8 cellular contexts compared by ENCODE assay signal in the genomic region with DNA sequence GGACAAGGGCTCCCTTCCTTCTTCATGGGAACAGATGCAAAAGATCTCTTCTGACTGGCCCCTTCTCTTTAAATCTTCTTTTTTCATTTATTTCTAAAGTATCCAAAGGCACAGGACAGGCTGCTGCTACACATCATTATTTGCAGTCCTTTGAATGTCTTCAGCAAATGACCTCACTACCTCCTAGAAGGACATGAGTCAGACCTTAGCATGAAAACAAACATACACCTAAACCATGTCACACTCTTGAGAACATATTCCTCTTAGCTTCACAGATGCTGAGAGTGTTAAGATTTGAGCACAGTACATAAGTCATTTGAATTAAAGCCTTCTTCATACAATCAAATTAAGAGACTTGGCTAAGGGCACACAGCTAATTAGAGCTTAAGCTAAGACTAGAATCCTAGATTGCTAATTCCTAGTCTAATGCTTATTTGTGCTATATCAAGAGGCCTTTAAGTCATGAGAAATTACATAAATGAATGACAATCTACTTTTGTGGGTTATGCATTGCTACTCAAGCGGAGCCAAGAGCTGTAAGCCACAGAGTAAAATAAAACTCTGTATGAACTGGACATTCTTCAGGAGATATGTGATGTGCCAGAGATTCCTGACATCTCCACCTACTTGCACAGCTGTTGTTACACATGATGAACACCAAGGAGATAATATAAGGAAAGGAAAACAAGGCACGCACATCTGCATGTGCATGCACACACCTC.
DNase-seq lines count a peak whose midpoint lies in the region; ATAC-seq lines count a peak whose summit lies in the region.

No MANE protein-coding gene starts in this region.

- peak; percentile 71 for ATAC-seq in HG03025 (IDR thresholded peaks at IDR 0.05; ENCODE audit: low FRiP score, unreplicated experiment)

- H3K4me3 Mint-ChIP-seq in activated naive CD4-positive, alpha-beta T cell treated with anti-CD3 and anti-CD28 coated beads, Interleukin-2, amount 10 ng/mL, durations not matched to agents 7 days and 5 days, result no peak overlapping the region
- no peak overlapping the region for H3K4me3 Mint-ChIP-seq in stimulated activated naive CD8-positive, alpha-beta T cell treated with anti-CD3 and anti-CD28 coated beads, Interleukin-15, Interleukin-2, amounts not matched to agents 100 ng/mL and 50 ng/mL, for 24 hours

- H3K36me3 Mint-ChIP-seq in activated naive CD4-positive, alpha-beta T cell treated with anti-CD3 and anti-CD28 coated beads, Interleukin-2, amount 10 ng/mL, durations not matched to agents 7 days and 5 days, result no peaks in the 10 kb centered on the region
- no peaks in the 10 kb centered on the region for H3K36me3 Mint-ChIP-seq in stimulated activated naive CD8-positive, alpha-beta T cell treated with anti-CD3 and anti-CD28 coated beads, Interleukin-15, Interleukin-2, amounts not matched to agents 100 ng/mL and 50 ng/mL, for 24 hours (ENCODE audit: low read depth)

- DNase-seq in activated naive CD4-positive, alpha-beta T cell treated with anti-CD3 and anti-CD28 coated beads, Interleukin-2, amount 10 ng/mL, durations not matched to agents 7 days and 5 days, result no peak
- DNase-seq in activated naive CD4-positive, alpha-beta T cell treated with Interleukin-2 at 50 U/mL for 16 hours, result no peak
- DNase-seq in brain pericyte (ENCODE audit: low read depth, low spot score) (peak; percentile 57), SW480 (ENCODE audit: low spot score) (no peak), SHP77 (lab: John Stamatoyannopoulos, UW) (no peak), NCI-H2107 treated with DMSO at 0.1 percent for 48 hours (lab: John Stamatoyannopoulos, UW; ENCODE audit: unreplicated experiment) (no peak)

- H3K4me1 Mint-ChIP-seq in activated naive CD4-positive, alpha-beta T cell treated with anti-CD3 and anti-CD28 coated beads, Interleukin-2, amount 10 ng/mL, durations not matched to agents 7 days and 5 days, result peaks cover 8% of the 10 kb centered on the region
- H3K4me1 Mint-ChIP-seq in stimulated activated naive CD8-positive, alpha-beta T cell treated with anti-CD3 and anti-CD28 coated beads, Interleukin-15, Interleukin-2, amounts not matched to agents 100 ng/mL and 50 ng/mL, for 24 hours (ENCODE audit: low read depth), result peaks cover 30% of the 10 kb centered on the region

- CTCF ChIA-PET in activated naive CD4-positive, alpha-beta T cell treated with anti-CD3 and anti-CD28 coated beads, Interleukin-2, amount 10 ng/mL, durations not matched to agents 7 days and 5 days (lab: Charles Lee), result interaction anchor here (0.6 to 0.9 kb wide), 2 partner anchors 56 to 166 kb away, joined by 3 read pairs; no protein-coding TSS in a partner anchor

- H3K27me3 Mint-ChIP-seq in activated naive CD4-positive, alpha-beta T cell treated with anti-CD3 and anti-CD28 coated beads, Interleukin-2, amount 10 ng/mL, durations not matched to agents 7 days and 5 days, result no peaks in the 10 kb centered on the region
- no peaks in the 10 kb centered on the region for H3K27me3 Mint-ChIP-seq in stimulated activated naive CD8-positive, alpha-beta T cell treated with anti-CD3 and anti-CD28 coated beads, Interleukin-15, Interleukin-2, amounts not matched to agents 100 ng/mL and 50 ng/mL, for 24 hours

- peak overlapping the region; percentile 8 for H3K27ac Mint-ChIP-seq in activated naive CD4-positive, alpha-beta T cell treated with anti-CD3 and anti-CD28 coated beads, Interleukin-2, amount 10 ng/mL, durations not matched to agents 7 days and 5 days
- H3K27ac Mint-ChIP-seq in stimulated activated naive CD8-positive, alpha-beta T cell treated with anti-CD3 and anti-CD28 coated beads, Interleukin-15, Interleukin-2, amounts not matched to agents 100 ng/mL and 50 ng/mL, for 24 hours, result peak overlapping the region; percentile 70

- H3K9me3 Mint-ChIP-seq in activated naive CD4-positive, alpha-beta T cell treated with anti-CD3 and anti-CD28 coated beads, Interleukin-2, amount 10 ng/mL, durations not matched to agents 7 days and 5 days, result peaks cover 2% of the 10 kb centered on the region
- peaks cover 6% of the 10 kb centered on the region for H3K9me3 Mint-ChIP-seq in stimulated activated naive CD8-positive, alpha-beta T cell treated with anti-CD3 and anti-CD28 coated beads, Interleukin-15, Interleukin-2, amounts not matched to agents 100 ng/mL and 50 ng/mL, for 24 hours
